In genomic region chr10:80289451-80290287, GRCh38 we compare ENCODE assay signal across 1 cellular context.
TF ChIP-seq lines count a peak whose summit lies in the region.

Gene MAT1A (minus strand): TSS chr10:80289658. CDS start chr10:80289423, 235 bp downstream.

TF ChIP-seq in HEK293, 187 proteins besides CTCF, POLR2A, EP300 and RAD21 (continued from another document and continues in another):
- TF ChIP-seq IKZF3 (tag by site-specific recombination; IDR thresholded peaks at IDR 0.05) (no peak), ZNF623 (tag by site-specific recombination; IDR thresholded peaks at IDR 0.05) (no peak), ZBTB8A (tag by site-specific recombination; IDR thresholded peaks at IDR 0.05) (no peak), ZNF121 (tag by site-specific recombination; IDR thresholded peaks at IDR 0.05) (no peak), SP3 (tag by site-specific recombination; IDR thresholded peaks at IDR 0.05) (no peak), ZFP69B (tag by site-specific recombination; IDR thresholded peaks at IDR 0.05) (no peak), ZNF768 (tag by site-specific recombination; IDR thresholded peaks at IDR 0.05) (no peak), KLF1 (tag by site-specific recombination; IDR thresholded peaks at IDR 0.05) (no peak), ZNF544 (tag by site-specific recombination; IDR thresholded peaks at IDR 0.05) (no peak), ZNF549 (tag by site-specific recombination; IDR thresholded peaks at IDR 0.05) (no peak), SETDB1 (IDR thresholded peaks at IDR 0.05; ENCODE audit: insufficient read length, low read length) (peak; percentile 68), ZBTB26 (tag by site-specific recombination; optimal IDR thresholded peaks at IDR 0.05) (no peak), PATZ1 (tag by site-specific recombination; IDR thresholded peaks at IDR 0.05) (no peak; the same call in 1 of the 2 replicates), ZBTB49 (tag by site-specific recombination; IDR thresholded peaks at IDR 0.05; ENCODE audit: low read depth) (no peak), ZNF692 (tag by site-specific recombination; IDR thresholded peaks at IDR 0.05) (no peak), BCL11B (tag by site-specific recombination; IDR thresholded peaks at IDR 0.05; ENCODE audit: low read depth) (no peak), SALL2 (tag by site-specific recombination; IDR thresholded peaks at IDR 0.05; ENCODE audit: borderline replicate concordance) (no peak), ZNF214 (tag by site-specific recombination; IDR thresholded peaks at IDR 0.05; ENCODE audit: borderline replicate concordance) (no peak), ZNF202 (tag by site-specific recombination; IDR thresholded peaks at IDR 0.05; ENCODE audit: borderline replicate concordance) (no peak), ZNF398 (tag by site-specific recombination; IDR thresholded peaks at IDR 0.05) (peak; percentile 8; the same call in 1 of the 2 replicates), ZNF18 (tag by site-specific recombination; IDR thresholded peaks at IDR 0.05) (no peak), HOXD13 (CRISPR knock-in tag; IDR thresholded peaks at IDR 0.05; ENCODE audit: borderline replicate concordance) (no peak), ZBTB10 (tag by site-specific recombination; IDR thresholded peaks at IDR 0.05) (no peak), INSM2 (tag by site-specific recombination; IDR thresholded peaks at IDR 0.05) (no peak), WT1 (tag by site-specific recombination; IDR thresholded peaks at IDR 0.05) (peak; percentile 61), ZNF785 (tag by site-specific recombination; IDR thresholded peaks at IDR 0.05) (no peak), ZNF747 (tag by site-specific recombination; IDR thresholded peaks at IDR 0.05) (no peak), TRIM28 (IDR thresholded peaks at IDR 0.05; ENCODE audit: borderline replicate concordance, low read length) (0 out of 2 replicates have a peak, but pooled peaks have one; percentile 30), YY2 (tag by site-specific recombination; IDR thresholded peaks at IDR 0.05) (no peak), HIC1 (tag by site-specific recombination; IDR thresholded peaks at IDR 0.05) (no peak), ZNF48 (tag by site-specific recombination; IDR thresholded peaks at IDR 0.05) (no peak), ZNF704 (tag by site-specific recombination; IDR thresholded peaks at IDR 0.05) (no peak), OSR2 (tag by site-specific recombination; IDR thresholded peaks at IDR 0.05) (no peak), ZNF473 (tag by site-specific recombination; IDR thresholded peaks at IDR 0.05) (no peak), ZNF366 (tag by site-specific recombination; conservative IDR thresholded peaks at IDR 0.05) (peak; percentile 55)
